Comparison of ENCODE assay signal across 8 cellular contexts in the genomic region with DNA sequence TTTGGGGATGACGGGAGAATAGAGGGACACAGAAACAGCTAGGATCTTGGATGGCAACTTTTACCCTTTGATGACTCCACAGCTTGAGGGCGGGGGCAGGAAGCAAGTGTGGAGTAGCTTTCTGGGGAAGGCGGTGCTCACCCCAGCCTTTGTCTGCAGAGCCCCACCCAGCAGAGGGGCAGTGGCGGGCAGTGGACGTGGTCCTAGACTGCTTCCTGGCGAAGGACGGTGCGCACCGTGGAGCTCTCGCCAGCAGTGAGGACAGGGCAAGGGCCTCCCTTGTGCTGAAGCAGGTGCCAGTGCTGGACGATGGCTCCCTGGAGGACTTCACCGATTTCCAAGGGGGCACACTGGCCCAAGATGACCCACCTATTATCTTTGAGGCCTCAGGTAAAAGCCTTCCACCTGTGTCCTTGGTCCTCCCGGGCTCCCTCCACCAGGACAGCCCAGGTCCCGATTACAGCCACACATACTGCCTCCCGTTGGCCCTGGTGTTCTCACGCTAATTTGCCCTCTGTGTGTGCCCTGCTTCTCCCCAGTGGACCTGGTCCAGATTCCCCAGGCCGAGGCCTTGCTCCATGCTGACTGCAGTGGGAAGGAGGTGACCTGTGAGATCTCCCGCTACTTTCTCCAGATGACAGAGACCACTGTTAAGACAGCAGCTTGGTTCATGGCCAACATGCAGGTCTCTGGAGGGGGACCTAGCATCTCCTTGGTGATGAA. TPM values are rescaled to one million over a fixed set of nuclear protein-coding genes. Genes with fewer than 3 reads are reported as not detected.
A peak's percentile ranks its signal among the peaks of the same experiment; 100 is the strongest.
DNase-seq lines count a peak whose midpoint lies in the region; TF ChIP-seq lines count a peak whose summit lies in the region.

No MANE protein-coding gene starts in this region.

- no peak for TF ChIP-seq POLR2A in esophagus muscularis mucosa (IDR thresholded peaks at IDR 0.05; ENCODE audit: low read depth)

- DNase-seq in DMS79 treated with DMSO at 0.1 percent for 48 hours (lab: John Stamatoyannopoulos, UW): peak; percentile 77
- DNase-seq in SJCRH30: no peak
- DNase-seq in esophagus muscularis mucosa (ENCODE audit: extremely low spot score): no peak
- DNase-seq in T1000 (lab: John Stamatoyannopoulos, UW): no peak
- no peak for DNase-seq in kidney glomerular epithelial cell (lab: John Stamatoyannopoulos, UW)
- no peak for DNase-seq in germinal center (ENCODE audit: low spot score)
- DNase-seq in globus pallidus (ENCODE audit: low spot score): no peak

- H3K9ac ChIP-seq in parathyroid adenoma: peak overlapping the region; percentile 91

- peaks cover 2% of the 10 kb centered on the region for H3K79me2 ChIP-seq in parathyroid adenoma

- H3K9me3 ChIP-seq in SJCRH30 (replicated peaks) (no peaks in the 10 kb centered on the region), esophagus muscularis mucosa (no peaks in the 10 kb centered on the region), parathyroid adenoma (ENCODE audit: control insufficient read depth, low read length) (no peaks in the 10 kb centered on the region)

- no peaks in the 10 kb centered on the region for H3K27me3 ChIP-seq in SJCRH30
- peaks cover 0 to 4% (median 0%) of the 10 kb centered on the region in 4 donors for H3K27me3 ChIP-seq in esophagus muscularis mucosa
- H3K27me3 ChIP-seq in parathyroid adenoma (ENCODE audit: control insufficient read depth, insufficient read depth, low read length): no peaks in the 10 kb centered on the region

- H3K27ac ChIP-seq in SJCRH30 (peak overlapping the region; percentile 85; the same call in 1 of the 2 replicates), esophagus muscularis mucosa (replicated peaks in 1 of 4) (peak overlapping the region; percentile 96 to 99 (median 97)), parathyroid adenoma (peak overlapping the region; percentile 100)

- TF ChIP-seq CTCF in esophagus muscularis mucosa (IDR thresholded peaks at IDR 0.05): no peak
- TF ChIP-seq CTCF in parathyroid adenoma (IDR thresholded peaks at IDR 0.05): no peak

- TF ChIP-seq EP300 in esophagus muscularis mucosa (IDR thresholded peaks at IDR 0.05): no peak

- H3K4me2 ChIP-seq in parathyroid adenoma (ENCODE audit: low read length): peak overlapping the region; percentile 78

- intact Hi-C loops in esophagus muscularis mucosa (cut with DNase I): no loop called here

- H3K4me3 ChIP-seq in SJCRH30 (peak overlapping the region; percentile 68), esophagus muscularis mucosa (peak overlapping the region; percentile 63 to 79 (median 73)), parathyroid adenoma (ENCODE audit: low read depth, low read length) (peak overlapping the region; percentile 53)

- H3K36me3 ChIP-seq in SJCRH30 (no peaks in the 10 kb centered on the region), esophagus muscularis mucosa (peaks cover 9 to 44% (median 35%) of the 10 kb centered on the region in 4 donors), parathyroid adenoma (ENCODE audit: control insufficient read depth, insufficient read depth, low read length) (no peaks in the 10 kb centered on the region)

- WGBS in esophagus muscularis mucosa: 48% methylated on average over 8 of the region's 18 CpGs

- H3K4me1 ChIP-seq in SJCRH30 (peaks cover 7% of the 10 kb centered on the region; the same call in 1 of the 2 replicates), esophagus muscularis mucosa (peaks cover 22 to 51% (median 47%) of the 10 kb centered on the region in 4 donors), parathyroid adenoma (peaks cover 23% of the 10 kb centered on the region)

- peak overlapping the region; percentile 94 for H2AFZ ChIP-seq in parathyroid adenoma

RNA-seq across cellular contexts. Expression of gene TAPBPL, which starts 1.2 kb away (rescaled TPM):
- 2.2 and 4.9 TPM in 2 replicates for total RNA-seq in SJCRH30 (2014; rRNA removed; shearing (Covaris generic))
- 10 to 100 TPM; 12.4 to 25.8 (median 22.5) TPM for total RNA-seq in esophagus muscularis mucosa

RNA-seq across cellular contexts. Expression of gene CD27, which starts 8.3 kb away (rescaled TPM):
- total RNA-seq in SJCRH30 (2014; rRNA removed; shearing (Covaris generic)): 0.12 and 0.15 TPM in 2 replicates
- total RNA-seq in esophagus muscularis mucosa: under 1 TPM in 1 of 4 donors, not detected in 3; 0.66 TPM

RNA-seq across cellular contexts. Expression of gene VAMP1, which starts 17.4 kb away (rescaled TPM):
- total RNA-seq in SJCRH30 (2014; rRNA removed; shearing (Covaris generic)): 7.3 and 8.0 TPM in 2 replicates
- total RNA-seq in esophagus muscularis mucosa: 1 to 10 TPM; 4.5 to 8.7 (median 6.7) TPM

RNA-seq across cellular contexts. Expression of gene MRPL51, which starts 40.0 kb away (rescaled TPM):
- 200 and 208 TPM in 2 replicates for total RNA-seq in SJCRH30 (2014; rRNA removed; shearing (Covaris generic))
- total RNA-seq in esophagus muscularis mucosa: 100 to 1,000 TPM in 1 of 4 donors, 10 to 100 TPM in 3; 62.3 to 105 (median 81.3) TPM

RNA-seq across cellular contexts. Expression of gene NCAPD2, which starts 40.8 kb away (rescaled TPM):
- 215 and 218 TPM in 2 replicates for total RNA-seq in SJCRH30 (2014; rRNA removed; shearing (Covaris generic))
- 10 to 100 TPM; 13.9 to 26.1 (median 24.7) TPM for total RNA-seq in esophagus muscularis mucosa
